ENCODE assay signal across 2 cellular contexts in genomic region chr20:58003525-58003924, GRCh38.
TF ChIP-seq lines count a peak whose summit lies in the region.

No MANE protein-coding gene starts in this region.

TF ChIP-seq in IMR-90, 13 proteins besides CTCF, POLR2A, EP300 and RAD21:
- TF ChIP-seq CHD1 (IDR thresholded peaks at IDR 0.05; ENCODE audit: low read depth, low read length) (no peak), RFX5 (IDR thresholded peaks at IDR 0.05; ENCODE audit: low read depth, low read length) (no peak), MAZ (IDR thresholded peaks at IDR 0.05; ENCODE audit: borderline replicate concordance, low read depth, low read length) (no peak), USF2 (IDR thresholded peaks at IDR 0.05; ENCODE audit: low read depth, low read length) (peak; percentile 60)

TF ChIP-seq in GM12878, 131 proteins besides CTCF, POLR2A, EP300 and RAD21:
- TF ChIP-seq ZSCAN29 (IDR thresholded peaks at IDR 0.05) (no peak), BACH1 (IDR thresholded peaks at IDR 0.05; ENCODE audit: borderline replicate concordance) (no peak), USF1 (IDR thresholded peaks at IDR 0.05; ENCODE audit: borderline replicate concordance, extremely low read length, insufficient read depth, low read depth, low read length) (peak; percentile 46)
